8 cellular contexts compared by ENCODE assay signal in genomic region chr12:40515041-40515825, GRCh38.
DNase-seq lines count a peak whose midpoint lies in the region; ATAC-seq and TF ChIP-seq lines count a peak whose summit lies in the region.

No MANE protein-coding gene starts in this region.

- H3K27me3 Mint-ChIP-seq in activated CD4-positive, alpha-beta memory T cell treated with anti-CD3 and anti-CD28 coated beads for 36 hours = no peaks in the 10 kb centered on the region
- no peaks in the 10 kb centered on the region for H3K27me3 Mint-ChIP-seq in activated CD4-positive, alpha-beta memory T cell treated with anti-CD3 and anti-CD28 coated beads, Interleukin-2, amount 10 ng/mL, durations not matched to agents 7 days and 5 days

- no peaks in the 10 kb centered on the region for H3K27me3 ChIP-seq in esophagus squamous epithelium
- H3K27me3 ChIP-seq in right atrium auricular region = no peaks in the 10 kb centered on the region

- TF ChIP-seq CTCF in esophagus squamous epithelium (IDR thresholded peaks at IDR 0.05) (no peak), right atrium auricular region (IDR thresholded peaks at IDR 0.05) (no peak)

- no peaks in the 10 kb centered on the region for H3K36me3 Mint-ChIP-seq in activated CD4-positive, alpha-beta memory T cell treated with anti-CD3 and anti-CD28 coated beads for 36 hours
- no peaks in the 10 kb centered on the region for H3K36me3 Mint-ChIP-seq in activated CD4-positive, alpha-beta memory T cell treated with anti-CD3 and anti-CD28 coated beads, Interleukin-2, amount 10 ng/mL, durations not matched to agents 7 days and 5 days (ENCODE audit: low read depth)

- DNase-seq in AG20443 (ENCODE audit: low spot score) (peak; percentile 14), SK-N-MC (ENCODE audit: low read depth, low spot score) (peak; percentile 34), esophagus squamous epithelium (lab: John Stamatoyannopoulos, UW) (no peak), right atrium auricular region (ENCODE audit: low spot score) (no peak)
- no peak for DNase-seq in activated CD4-positive, alpha-beta memory T cell treated with anti-CD3 and anti-CD28 coated beads for 36 hours
- no peak for DNase-seq in activated CD4-positive, alpha-beta memory T cell treated with anti-CD3 and anti-CD28 coated beads, Interleukin-2, amount 10 ng/mL, durations not matched to agents 7 days and 5 days

- H3K9ac ChIP-seq in SK-N-MC (ENCODE audit: insufficient read length) = no peak overlapping the region

- CTCF ChIA-PET in activated CD4-positive, alpha-beta memory T cell treated with anti-CD3 and anti-CD28 coated beads for 36 hours (lab: Charles Lee) = no interaction called here
- CTCF ChIA-PET in activated CD4-positive, alpha-beta memory T cell treated with anti-CD3 and anti-CD28 coated beads, Interleukin-2, amount 10 ng/mL, durations not matched to agents 7 days and 5 days (lab: Charles Lee) = no interaction called here

- no peak for TF ChIP-seq POLR2A in esophagus squamous epithelium (IDR thresholded peaks at IDR 0.05)

- WGBS in esophagus squamous epithelium, 2 donors = 37 to 38% methylated on average over 5 of the region's 5 CpGs

- peak; percentile 53 for ATAC-seq in GM19455 (IDR thresholded peaks at IDR 0.05; ENCODE audit: unreplicated experiment)
- ATAC-seq in HG03196 (IDR thresholded peaks at IDR 0.05; ENCODE audit: unreplicated experiment) = peak; percentile 73

- no peak overlapping the region for H3K4me3 Mint-ChIP-seq in activated CD4-positive, alpha-beta memory T cell treated with anti-CD3 and anti-CD28 coated beads for 36 hours
- no peak overlapping the region for H3K4me3 Mint-ChIP-seq in activated CD4-positive, alpha-beta memory T cell treated with anti-CD3 and anti-CD28 coated beads, Interleukin-2, amount 10 ng/mL, durations not matched to agents 7 days and 5 days

- H3K9me3 Mint-ChIP-seq in activated CD4-positive, alpha-beta memory T cell treated with anti-CD3 and anti-CD28 coated beads for 36 hours = no peaks in the 10 kb centered on the region
- H3K9me3 Mint-ChIP-seq in activated CD4-positive, alpha-beta memory T cell treated with anti-CD3 and anti-CD28 coated beads, Interleukin-2, amount 10 ng/mL, durations not matched to agents 7 days and 5 days = no peaks in the 10 kb centered on the region

- no peak overlapping the region for H3K27ac Mint-ChIP-seq in activated CD4-positive, alpha-beta memory T cell treated with anti-CD3 and anti-CD28 coated beads for 36 hours
- H3K27ac Mint-ChIP-seq in activated CD4-positive, alpha-beta memory T cell treated with anti-CD3 and anti-CD28 coated beads, Interleukin-2, amount 10 ng/mL, durations not matched to agents 7 days and 5 days = no peak overlapping the region

- no peak overlapping the region for H3K4me3 ChIP-seq in SK-N-MC
- H3K4me3 ChIP-seq in esophagus squamous epithelium = no peak overlapping the region
- no peak overlapping the region for H3K4me3 ChIP-seq in right atrium auricular region

- H3K9me3 ChIP-seq in SK-N-MC (ENCODE audit: low read depth, low read length) (no peaks in the 10 kb centered on the region), esophagus squamous epithelium (no peaks in the 10 kb centered on the region), right atrium auricular region (no peaks in the 10 kb centered on the region)

- no peaks in the 10 kb centered on the region for H3K4me1 ChIP-seq in esophagus squamous epithelium
- H3K4me1 ChIP-seq in right atrium auricular region = no peaks in the 10 kb centered on the region

- H3K4me1 Mint-ChIP-seq in activated CD4-positive, alpha-beta memory T cell treated with anti-CD3 and anti-CD28 coated beads for 36 hours (ENCODE audit: low read depth) = no peaks in the 10 kb centered on the region
- peaks cover 1% of the 10 kb centered on the region for H3K4me1 Mint-ChIP-seq in activated CD4-positive, alpha-beta memory T cell treated with anti-CD3 and anti-CD28 coated beads, Interleukin-2, amount 10 ng/mL, durations not matched to agents 7 days and 5 days

- intact Hi-C loops in esophagus squamous epithelium (cut with DNase I) = no loop called here
- intact Hi-C loops in activated CD4-positive, alpha-beta memory T cell treated with anti-CD3 and anti-CD28 coated beads for 36 hours (cut with micrococcal nuclease) = no loop called here

- no peaks in the 10 kb centered on the region for H3K36me3 ChIP-seq in SK-N-MC (ENCODE audit: insufficient read depth, low read length)
- H3K36me3 ChIP-seq in esophagus squamous epithelium = no peaks in the 10 kb centered on the region
- no peaks in the 10 kb centered on the region for H3K36me3 ChIP-seq in right atrium auricular region

- POLR2A ChIA-PET in activated CD4-positive, alpha-beta memory T cell treated with anti-CD3 and anti-CD28 coated beads for 36 hours (lab: Charles Lee) = no interaction called here
- POLR2A ChIA-PET in activated CD4-positive, alpha-beta memory T cell treated with anti-CD3 and anti-CD28 coated beads, Interleukin-2, amount 10 ng/mL, durations not matched to agents 7 days and 5 days (lab: Charles Lee) = no interaction called here

- no peak overlapping the region for H3K27ac ChIP-seq in SK-N-MC
- no peak overlapping the region for H3K27ac ChIP-seq in esophagus squamous epithelium
- no peak overlapping the region for H3K27ac ChIP-seq in right atrium auricular region

Comparison
In these comparisons a context has a peak if more than half of its experiments do, and no peak if none do; other contexts are left out.
1. DNase-seq: peak in AG20443 (single experiment) and SK-N-MC (single experiment); none in esophagus squamous epithelium (single experiment), activated CD4-positive, alpha-beta memory T cell treated with anti-CD3 and anti-CD28 coated beads for 36 hours (single experiment), right atrium auricular region (single experiment) and activated CD4-positive, alpha-beta memory T cell treated with anti-CD3 and anti-CD28 coated beads, Interleukin-2, amount 10 ng/mL, durations not matched to agents 7 days and 5 days (single experiment).